Comparison of ENCODE assay signal across 18 cellular contexts in genomic region chr5:15168397-15168796, GRCh38.
"Had no signal": no experiment of that assay in that cellular context is flagged by ENCODE, and none has a peak within 500 bp of the region (broad histone marks: within the 10 kb centered on the region; RNA-seq: fewer than 3 reads in every experiment).

No MANE protein-coding gene starts in this region.

- ATAC-seq: Panc1, PC-3 had no signal

- H3K4me3 ChIP-seq: SK-N-MC had no signal

- H3K27ac ChIP-seq: RWPE1, SK-N-MC had no signal

- DNase-seq: KBM-7, NCI-H1092, NCI-H1105 treated with DMSO at 0.1 percent for 48 hours, NCI-H1417 treated with DMSO at 0.1 percent for 48 hours, NCI-H146, NCI-H1694 treated with DMSO at 0.1 percent for 48 hours, NCI-H1930, NCI-H2081, NCI-H2107, NCI-H2227 treated with DMSO at 0.1 percent for 48 hours, NCI-H524, NCI-H526 treated with DMSO at 0.1 percent for 48 hours, NCI-H774, PC-3, SHP77 had no signal
